Comparison of ENCODE assay signal across 2 cellular contexts in the genomic region with DNA sequence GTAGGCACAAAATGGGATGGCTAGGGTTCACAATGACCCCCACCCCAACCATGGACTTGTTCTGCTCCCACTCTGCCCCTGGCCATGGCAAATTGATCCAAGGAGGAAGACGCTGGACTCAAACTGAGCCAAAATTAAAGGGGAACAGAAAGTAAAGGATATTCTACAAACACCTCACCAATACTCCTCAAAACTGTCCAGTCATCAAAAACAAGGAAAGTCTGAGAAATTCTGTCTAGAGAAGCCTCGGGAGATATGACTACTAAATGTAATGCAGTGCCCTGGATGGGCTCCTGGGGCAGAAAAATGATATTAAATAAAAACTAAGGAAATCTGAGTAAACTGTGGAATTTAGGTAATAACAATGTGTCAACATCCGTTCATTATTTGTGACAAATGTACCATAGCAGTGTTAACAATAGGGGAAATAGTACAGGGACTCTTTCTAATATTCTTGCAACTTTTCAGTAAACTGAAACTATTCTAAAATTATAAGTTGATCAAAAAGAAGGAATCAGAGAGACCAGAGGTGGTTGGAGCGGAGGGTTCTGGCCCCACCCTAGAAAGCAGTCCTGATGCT.
TF ChIP-seq lines count a peak whose summit lies in the region.

No MANE protein-coding gene starts in this region.

TF ChIP-seq in Ishikawa, 13 proteins besides CTCF, POLR2A, EP300 and RAD21 (continued from another document):
- TF ChIP-seq EGR1 (IDR thresholded peaks at IDR 0.05) = no peak
- no peak for TF ChIP-seq YY1 (IDR thresholded peaks at IDR 0.05; ENCODE audit: low read depth)
- TF ChIP-seq FOXM1 (IDR thresholded peaks at IDR 0.05; ENCODE audit: borderline replicate concordance, low read depth) = 0 out of 2 replicates have a peak, but pooled peaks have one; percentile 29

TF ChIP-seq in K562, 482 proteins besides CTCF, POLR2A, EP300 and RAD21 (continued from another document):
- TF ChIP-seq CCAR2 (IDR thresholded peaks at IDR 0.05; ENCODE audit: low read depth, low read length) (no peak), CSDE1 (IDR thresholded peaks at IDR 0.05) (no peak), U2AF2 (optimal IDR thresholded peaks at IDR 0.05; ENCODE audit: low read depth, low read length) (no peak), CBFA2T2 (conservative IDR thresholded peaks at IDR 0.05) (no peak), ZNF316 (IDR thresholded peaks at IDR 0.05) (peak; percentile 86), NR3C1 (CRISPR knock-in tag; IDR thresholded peaks at IDR 0.05) (no peak), C11orf30 (IDR thresholded peaks at IDR 0.05; ENCODE audit: low read depth) (peak; percentile 75), HMG20A (CRISPR knock-in tag; conservative IDR thresholded peaks at IDR 0.05) (no peak), MAFG (tag; conservative IDR thresholded peaks at IDR 0.05) (peak; percentile 77), MAFF (IDR thresholded peaks at IDR 0.05; ENCODE audit: low read length) (peak; percentile 87), ZNF121 (CRISPR knock-in tag; conservative IDR thresholded peaks at IDR 0.05) (no peak)
